In the genomic region with DNA sequence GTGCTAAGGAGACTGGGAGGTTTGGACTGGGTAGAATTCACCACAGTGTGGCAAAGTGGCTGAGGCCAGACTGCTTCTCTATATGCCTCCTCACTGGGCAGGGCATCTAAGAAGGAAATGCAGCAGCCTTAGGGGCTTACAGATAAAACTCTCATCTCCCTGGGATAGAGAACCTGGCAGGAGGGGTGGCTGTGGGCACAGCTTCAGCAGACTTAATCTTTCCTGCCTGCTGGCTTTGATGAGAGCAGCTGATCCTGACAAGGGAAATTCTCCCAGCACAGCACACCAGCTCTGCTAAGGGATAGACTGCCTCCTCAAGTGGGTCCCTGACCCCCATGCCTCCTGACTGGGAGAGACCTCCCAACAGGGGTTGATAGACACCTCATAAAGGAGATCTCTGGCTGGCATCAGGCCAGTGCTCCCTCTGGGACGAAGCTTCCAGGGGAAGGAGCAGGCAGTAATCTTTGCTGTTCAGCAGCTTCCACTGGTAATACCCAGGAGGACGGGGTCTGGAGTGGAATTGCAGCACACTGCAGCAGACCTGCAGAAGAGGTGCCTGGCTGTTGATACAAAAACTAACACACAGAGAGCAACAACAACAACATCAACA, we compare ENCODE assay signal across 21 cellular contexts.
"Had no signal": no experiment of that assay in that cellular context is flagged by ENCODE, and none has a peak within 500 bp of the region (broad histone marks: within the 10 kb centered on the region; RNA-seq: fewer than 3 reads in every experiment).

No MANE protein-coding gene starts in this region.

- ATAC-seq: activated CD4-positive, alpha-beta T cell treated with anti-CD3 and anti-CD28 coated beads for 36 hours; activated T-cell treated with anti-CD3 and anti-CD28 coated beads, Interleukin-2, amount 50 U/mL, for 72 hours; mucosa of descending colon had no signal

- H3K36me3 ChIP-seq: breast epithelium, thyroid gland had no signal

- H3K4me1 ChIP-seq: breast epithelium, parathyroid adenoma, sigmoid colon, thyroid gland had no signal

- H3K9me3 ChIP-seq: mucosa of descending colon, sigmoid colon, thyroid gland had no signal

- H3K27me3 ChIP-seq: breast epithelium, sigmoid colon, thyroid gland had no signal

- H3K27me3 Mint-ChIP-seq: activated B cell treated with CpG ODN at 0.5 μM for 24 hours; activated CD4-positive, alpha-beta T cell treated with anti-CD3 and anti-CD28 coated beads for 36 hours; activated naive CD8-positive, alpha-beta T cell treated with anti-CD3 and anti-CD28 coated beads, Interleukin-2, amount 10 ng/mL, durations not matched to agents 7 days and 5 days had no signal

- H3K4me1 Mint-ChIP-seq: activated B cell treated with CpG ODN at 0.5 μM for 24 hours had no signal

- H3K4me3 Mint-ChIP-seq: activated B cell treated with CpG ODN at 0.5 μM for 24 hours; activated CD4-positive, alpha-beta T cell treated with anti-CD3 and anti-CD28 coated beads for 36 hours; activated naive CD4-positive, alpha-beta T cell treated with anti-CD3 and anti-CD28 coated beads for 36 hours; activated naive CD8-positive, alpha-beta T cell treated with anti-CD3 and anti-CD28 coated beads, Interleukin-2, amount 10 ng/mL, durations not matched to agents 7 days and 5 days; activated T-cell treated with anti-CD3 and anti-CD28 coated beads, Interleukin-2, amount 50 U/mL, for 72 hours had no signal

- H3K4me3 ChIP-seq: breast epithelium, mucosa of descending colon, sigmoid colon, SK-N-MC, thyroid gland had no signal

- H3K27ac ChIP-seq: breast epithelium, parathyroid adenoma, sigmoid colon, SK-N-MC, thyroid gland had no signal

- H3K27ac Mint-ChIP-seq: activated B cell treated with CpG ODN at 0.5 μM for 24 hours; activated CD4-positive, alpha-beta T cell treated with anti-CD3 and anti-CD28 coated beads for 36 hours; activated naive CD4-positive, alpha-beta T cell treated with anti-CD3 and anti-CD28 coated beads for 36 hours; activated naive CD8-positive, alpha-beta T cell treated with anti-CD3 and anti-CD28 coated beads, Interleukin-2, amount 10 ng/mL, durations not matched to agents 7 days and 5 days; activated T-cell treated with anti-CD3 and anti-CD28 coated beads, Interleukin-2, amount 50 U/mL, for 72 hours had no signal

- DNase-seq: activated B cell treated with CpG ODN at 0.5 μM for 24 hours; activated CD4-positive, alpha-beta T cell treated with anti-CD3 and anti-CD28 coated beads for 36 hours; activated CD4-positive, alpha-beta T cell treated with anti-CD3 and anti-CD28 coated beads, Interleukin-2, amount 50 U/mL, for 4 hours; activated CD8-positive, alpha-beta memory T cell treated with anti-CD3 and anti-CD28 coated beads for 24 hours; activated CD8-positive, alpha-beta memory T cell treated with anti-CD3 and anti-CD28 coated beads, Interleukin-2, amount 50 U/mL, for 4 hours; activated effector memory CD4-positive, alpha-beta T cell treated with Interleukin-2 at 50 U/mL for 16 hours; activated naive CD4-positive, alpha-beta T cell treated with anti-CD3 and anti-CD28 coated beads for 36 hours; activated naive CD8-positive, alpha-beta T cell treated with anti-CD3 and anti-CD28 coated beads, Interleukin-2, amount 10 ng/mL, durations not matched to agents 7 days and 5 days; activated T-cell treated with anti-CD3 and anti-CD28 coated beads, Interleukin-2, amount 50 U/mL, for 72 hours; amniotic stem cell; cortex of kidney; mesendoderm; mucosa of descending colon; nucleus accumbens; sigmoid colon; stimulated activated CD4-positive, alpha-beta T cell treated with anti-CD3 and anti-CD28 coated beads, Interleukin-4, amount 100 ng/mL, for 1 hour; stimulated activated naive CD4-positive, alpha-beta T cell treated with Interleukin-2 at 50 U/mL for 16 hours; thyroid gland had no signal
